In the genomic region with DNA sequence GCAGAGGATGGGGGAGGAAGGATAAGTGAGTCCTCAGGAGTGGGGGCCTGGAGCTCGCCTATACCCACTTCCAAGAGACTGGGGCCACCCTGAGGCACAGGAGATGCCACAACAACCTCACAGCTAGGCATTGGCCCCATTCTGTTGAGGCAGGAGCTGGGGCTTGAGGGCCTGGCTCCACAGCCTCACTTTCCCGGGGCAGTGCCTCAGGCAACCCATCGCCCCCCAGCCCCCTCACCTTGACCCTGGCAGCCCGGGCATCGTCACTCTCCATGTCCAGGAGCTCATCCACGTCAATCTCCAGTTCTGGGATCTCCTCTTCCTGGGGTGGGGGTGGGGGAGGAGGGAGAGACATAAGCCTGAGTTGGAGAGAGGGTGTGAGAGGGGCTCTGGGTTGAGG, we compare ENCODE assay signal across 8 cellular contexts. TPM values are rescaled to one million over a fixed set of nuclear protein-coding genes. Genes with fewer than 3 reads are reported as not detected.
DNase-seq lines count a peak whose midpoint lies in the region; ATAC-seq, FAIRE-seq and TF ChIP-seq lines count a peak whose summit lies in the region.

No MANE protein-coding gene starts in this region.

- H3K9me2 ChIP-seq in PC-9 (ENCODE audit: insufficient read depth) = no peaks in the 10 kb centered on the region

- 14 to 21% (median 18%) methylated on average over 5 to 6 of the region's 6 CpGs for WGBS in ovary, 3 donors

- peaks cover 26% of the 10 kb centered on the region for H3K4me1 Mint-ChIP-seq in Caco-2 (ENCODE audit: low read depth, unreplicated experiment)

- H2AFZ ChIP-seq in PC-9 = no peak overlapping the region
- no peak overlapping the region for H2AFZ ChIP-seq in endothelial cell of umbilical vein (ENCODE audit: low read depth, low read length)

- H3K27me3 ChIP-seq in Caco-2 (replicated peaks; ENCODE audit: control insufficient read depth, insufficient read depth, low read length) (no peaks in the 10 kb centered on the region), PC-9 (ENCODE audit: insufficient read depth, low read depth) (no peaks in the 10 kb centered on the region), endothelial cell of umbilical vein (ENCODE audit: control insufficient read depth in 2 of 2, insufficient read depth in 2 of 2, low read length in 2 of 2) (no peaks in the 10 kb centered on the region), ovary (no peaks in the 10 kb centered on the region)

- no peak for TF ChIP-seq EP300 in ovary (IDR thresholded peaks at IDR 0.05)

- H3K9me1 ChIP-seq in endothelial cell of umbilical vein (replicated peaks; ENCODE audit: control insufficient read depth, extremely low read depth, insufficient read depth, low read length) = no peaks in the 10 kb centered on the region

- TF ChIP-seq CTCF in Caco-2 (IDR thresholded peaks at IDR 0.05; ENCODE audit: insufficient read depth in 1 of 2, low read depth in 1 of 2, low read length in 1 of 2, severe bottlenecking in 1 of 2, unreplicated experiment in 1 of 2) (no peak), PC-9 (conservative IDR thresholded peaks at IDR 0.05) (no peak), endothelial cell of umbilical vein (IDR thresholded peaks at IDR 0.05; ENCODE audit: extremely low read depth in 1 of 2, insufficient read depth in 1 of 2, low read depth in 1 of 2, low read length in 2 of 2) (no peak), ovary (IDR thresholded peaks at IDR 0.05) (no peak)

- intact Hi-C loops in Caco-2 (cut with micrococcal nuclease; ENCODE audit: unreplicated experiment) = no loop called here
- intact Hi-C loops in PC-9 (cut with micrococcal nuclease; ENCODE audit: unreplicated experiment) = no loop called here
- intact Hi-C loops in endothelial cell of umbilical vein (cut with micrococcal nuclease) = loop anchor here (5.0 kb wide), 1 partner anchor 112 kb away; a partner anchor contains a TSS
- intact Hi-C loops in ovary (cut with DNase I) = loop anchor here in 1 of 4 donors (5.0 kb wide), 1 partner anchor 62 kb away; a partner anchor contains a TSS

- dilution Hi-C loops in endothelial cell of umbilical vein (cut with MboI; ENCODE audit: extremely low pct_ligation_motif_present, low sequenced_read_pairs) = no loop called here

- POLR2A ChIA-PET in Caco-2 (lab: Charles Lee) (interaction anchor here (1.1 kb wide), 1 partner anchor 15 kb away, joined by 4 read pairs; a partner anchor contains a TSS), PC-9 (lab: Charles Lee; ENCODE audit: unreplicated experiment) (interaction anchor here (0.6 kb wide), 1 partner anchor 27 kb away, joined by 21 read pairs; no protein-coding TSS in a partner anchor), endothelial cell of umbilical vein (lab: Charles Lee) (interaction anchor here (1.5 to 2.2 kb wide), 2 partner anchors 23 to 27 kb away, joined by 5 to 10 read pairs; no protein-coding TSS in a partner anchor)

- H3K9ac ChIP-seq in endothelial cell of umbilical vein (replicated peaks; ENCODE audit: extremely low read depth, insufficient read depth, low read length) = peak overlapping the region; percentile 4

- BruUV-seq in Caco-2 (replicated peaks; lab: Mats Ljungman, UMichigan) = no TSS peak
- no TSS peak for BruUV-seq in PC-9 (replicated peaks; lab: Mats Ljungman, UMichigan)
- BruUV-seq in endothelial cell of umbilical vein (replicated peaks; lab: Mats Ljungman, UMichigan) = no TSS peak

- H3K27ac ChIP-seq in PC-9 = peak overlapping the region; percentile 86
- no peak overlapping the region for H3K27ac ChIP-seq in endothelial cell of umbilical vein (ENCODE audit: insufficient read depth, low read depth, low read length)
- H3K27ac ChIP-seq in ovary = peak overlapping the region; percentile 41 to 60

- peak overlapping the region; percentile 97 for H3K4me3 Mint-ChIP-seq in Caco-2 (ENCODE audit: unreplicated experiment)

- peak overlapping the region; percentile 90 for H3K4me3 ChIP-seq in Caco-2 (ENCODE audit: low read depth, low read length)
- peak overlapping the region; percentile 79 for H3K4me3 ChIP-seq in PC-9
- peak overlapping the region; percentile 67 to 78 (median 73) for H3K4me3 ChIP-seq in endothelial cell of umbilical vein (replicated peaks in 1 of 3; ENCODE audit: insufficient read depth in 1 of 3, low read depth in 1 of 3, low read length in 3 of 3)
- H3K4me3 ChIP-seq in ovary = no peak overlapping the region

- CTCF ChIA-PET in Caco-2 (lab: Charles Lee) (interaction anchor here (0.5 to 1.1 kb wide), 7 partner anchors 12 to 1030 kb away, joined by 3 to 8 read pairs (median 5); no protein-coding TSS in a partner anchor), PC-9 (lab: Charles Lee) (interaction anchor here (0.5 to 1.0 kb wide), 5 partner anchors 26 to 1808 kb away, joined by 3 to 7 read pairs (median 4); no protein-coding TSS in a partner anchor), endothelial cell of umbilical vein (lab: Charles Lee) (interaction anchor here (0.6 to 5.0 kb wide), 11 partner anchors 8 to 110 kb away, joined by 3 to 36 read pairs (median 4); a partner anchor contains a TSS)

- DNase-seq in Caco-2 (no peak), PC-9 (peak in 1 of 2 experiments; percentile 31), endothelial cell of umbilical vein (ENCODE audit: low read depth, low spot score) (no peak), ovary (no peak), CD1c-positive myeloid dendritic cell (ENCODE audit: extremely low spot score) (no peak), AML-193 (lab: John Stamatoyannopoulos, UW) (no peak)

- H3K79me2 ChIP-seq in PC-9 (ENCODE audit: low read depth) (peaks cover 45% of the 10 kb centered on the region), endothelial cell of umbilical vein (ENCODE audit: control insufficient read depth, insufficient read depth, low read length) (peaks cover 40% of the 10 kb centered on the region)

- ATAC-seq in HG02610 (IDR thresholded peaks at IDR 0.05; ENCODE audit: unreplicated experiment) = no peak
- no peak for ATAC-seq in GM18870 (IDR thresholded peaks at IDR 0.05; ENCODE audit: unreplicated experiment)

- H3K9me3 Mint-ChIP-seq in Caco-2 (ENCODE audit: unreplicated experiment) = no peaks in the 10 kb centered on the region

- H3K27me3 Mint-ChIP-seq in Caco-2 (ENCODE audit: insufficient read depth, unreplicated experiment) = no peaks in the 10 kb centered on the region

- peak; percentile 2 for TF ChIP-seq POLR2A in endothelial cell of umbilical vein (IDR thresholded peaks at IDR 0.05; ENCODE audit: low read depth, low read length)
- TF ChIP-seq POLR2A in ovary (IDR thresholded peaks at IDR 0.05) = no peak

- H3K4me1 ChIP-seq in Caco-2 = peaks cover 27% of the 10 kb centered on the region
- H3K4me1 ChIP-seq in PC-9 (replicated peaks; ENCODE audit: insufficient read depth) = peaks cover 29% of the 10 kb centered on the region
- peaks cover 26% of the 10 kb centered on the region for H3K4me1 ChIP-seq in endothelial cell of umbilical vein (ENCODE audit: control insufficient read depth, extremely low read depth, insufficient read depth, low read length)
- peaks cover 14% of the 10 kb centered on the region for H3K4me1 ChIP-seq in ovary (ENCODE audit: insufficient read depth)

- H3K27ac Mint-ChIP-seq in Caco-2 (ENCODE audit: unreplicated experiment) = peak overlapping the region; percentile 90

- H4K20me1 ChIP-seq in PC-9 (ENCODE audit: insufficient read depth) (0 out of 2 replicates have a peak, but pooled peaks cover 5% of the 10 kb centered on the region), endothelial cell of umbilical vein (replicated peaks; ENCODE audit: control insufficient read depth, extremely low read depth, insufficient read depth, low read length) (no peaks in the 10 kb centered on the region)

- H3F3A ChIP-seq in PC-9 (ENCODE audit: insufficient read depth, low read depth) = peaks cover 68% of the 10 kb centered on the region

- H3K36me3 ChIP-seq in Caco-2 (ENCODE audit: control insufficient read depth, insufficient read depth, low read length) = 0 out of 2 replicates have a peak, but pooled peaks cover 3% of the 10 kb centered on the region
- H3K36me3 ChIP-seq in PC-9 (ENCODE audit: low read depth) = peaks cover 10% of the 10 kb centered on the region; the same call in 1 of the 2 replicates
- H3K36me3 ChIP-seq in endothelial cell of umbilical vein (ENCODE audit: control insufficient read depth in 2 of 2, extremely low read depth in 1 of 2, insufficient read depth in 2 of 2, low read length in 2 of 2) = peaks cover 0 to 12% of the 10 kb centered on the region in 2 experiments
- H3K36me3 ChIP-seq in ovary = no peaks in the 10 kb centered on the region

- no peaks in the 10 kb centered on the region for H3K9me3 ChIP-seq in Caco-2
- no peaks in the 10 kb centered on the region for H3K9me3 ChIP-seq in PC-9 (ENCODE audit: insufficient read depth, low read depth)
- no peaks in the 10 kb centered on the region for H3K9me3 ChIP-seq in endothelial cell of umbilical vein (replicated peaks; ENCODE audit: control insufficient read depth, insufficient read depth, low read length)
- no peaks in the 10 kb centered on the region for H3K9me3 ChIP-seq in ovary

- no peak for FAIRE-seq in endothelial cell of umbilical vein (lab: Jason Lieb, UNC)

- peak overlapping the region; percentile 85 for H3K4me2 ChIP-seq in PC-9
- H3K4me2 ChIP-seq in endothelial cell of umbilical vein (ENCODE audit: insufficient read depth, low read length) = peak overlapping the region; percentile 35

- peaks cover 68% of the 10 kb centered on the region for H3K36me3 Mint-ChIP-seq in Caco-2 (ENCODE audit: insufficient read depth, unreplicated experiment)

RNA-seq across cellular contexts. Expression of a gene that starts 1.8 kb away (rescaled TPM):
- total RNA-seq in Caco-2 (2022) (162 and 185 TPM in 2 replicates), PC-9 (2021) (385 and 435 TPM in 2 replicates), endothelial cell of umbilical vein (431 TPM in 2 replicates), ovary (10 to 100 TPM; 27.8 to 71.3 (median 60.3) TPM)
- polyA plus RNA-seq in endothelial cell of umbilical vein (308 and 320 TPM in 2 replicates), ovary (10 to 100 TPM; 15.1 to 36.0 TPM)
- 343 and 404 TPM in 2 replicates for polyA plus RNA-seq in endothelial cell of umbilical vein (2011; cell fraction: cytosol; rRNA removed)
- 151 and 155 TPM in 2 replicates for polyA plus RNA-seq in endothelial cell of umbilical vein (2011; cell fraction: nucleus; rRNA removed)
- polyA plus RNA-seq in endothelial cell of umbilical vein (2012) = 414 and 432 TPM in 2 replicates
- polyA minus RNA-seq in endothelial cell of umbilical vein = 107 and 116 TPM in 2 replicates
- polyA minus RNA-seq in endothelial cell of umbilical vein (2011; cell fraction: cytosol; rRNA and poly(A)+ RNA removed) = 105 TPM
- 17.3 and 29.0 TPM in 2 replicates for polyA minus RNA-seq in endothelial cell of umbilical vein (2011; cell fraction: nucleus; rRNA and poly(A)+ RNA removed)

RNA-seq across cellular contexts. Expression of a gene that starts 4.1 kb away (rescaled TPM):
- total RNA-seq in Caco-2 (2022) = 70.2 and 76.8 TPM in 2 replicates
- total RNA-seq in PC-9 (2021) = 84.2 and 93.2 TPM in 2 replicates
- 48.4 and 48.5 TPM in 2 replicates for total RNA-seq in endothelial cell of umbilical vein
- polyA plus RNA-seq in endothelial cell of umbilical vein = 63.1 and 74.4 TPM in 2 replicates
- polyA plus RNA-seq in endothelial cell of umbilical vein (2011; cell fraction: cytosol; rRNA removed) = 54.7 and 75.6 TPM in 2 replicates
- 24.9 and 27.9 TPM in 2 replicates for polyA plus RNA-seq in endothelial cell of umbilical vein (2011; cell fraction: nucleus; rRNA removed)
- polyA plus RNA-seq in endothelial cell of umbilical vein (2012) = 56.7 and 88.3 TPM in 2 replicates
- 25.3 and 28.2 TPM in 2 replicates for polyA minus RNA-seq in endothelial cell of umbilical vein
- polyA minus RNA-seq in endothelial cell of umbilical vein (2011; cell fraction: cytosol; rRNA and poly(A)+ RNA removed) = 36.4 TPM
- 4.2 and 7.5 TPM in 2 replicates for polyA minus RNA-seq in endothelial cell of umbilical vein (2011; cell fraction: nucleus; rRNA and poly(A)+ RNA removed)
- total RNA-seq in ovary = 10 to 100 TPM; 41.4 to 88.0 (median 49.5) TPM
- polyA plus RNA-seq in ovary = 100 to 1,000 TPM in 1 of 2 donors, 10 to 100 TPM in 1; 25.1 to 132 TPM

RNA-seq across cellular contexts. Expression of a gene that starts 6.4 kb away (rescaled TPM):
- total RNA-seq in Caco-2 (2022) (37.5 and 40.6 TPM in 2 replicates), PC-9 (2021) (73.2 and 79.6 TPM in 2 replicates), endothelial cell of umbilical vein (60.4 and 61.1 TPM in 2 replicates), ovary (10 to 100 TPM; 13.5 to 44.8 (median 29.9) TPM)
- polyA plus RNA-seq in endothelial cell of umbilical vein (32.3 and 33.3 TPM in 2 replicates), ovary (10 to 100 TPM in 1 of 2 donors, 1 to 10 TPM in 1; 5.3 to 16.9 TPM)
- polyA plus RNA-seq in endothelial cell of umbilical vein (2011; cell fraction: cytosol; rRNA removed) = 28.0 and 30.0 TPM in 2 replicates
- 82.7 and 91.6 TPM in 2 replicates for polyA plus RNA-seq in endothelial cell of umbilical vein (2011; cell fraction: nucleus; rRNA removed)
- polyA plus RNA-seq in endothelial cell of umbilical vein (2012) = 35.6 and 50.8 TPM in 2 replicates
- 28.2 and 34.7 TPM in 2 replicates for polyA minus RNA-seq in endothelial cell of umbilical vein
- polyA minus RNA-seq in endothelial cell of umbilical vein (2011; cell fraction: cytosol; rRNA and poly(A)+ RNA removed) = 36.9 TPM
- polyA minus RNA-seq in endothelial cell of umbilical vein (2011; cell fraction: nucleus; rRNA and poly(A)+ RNA removed) = 22.8 and 37.1 TPM in 2 replicates

RNA-seq across cellular contexts. Expression of a gene that starts 10.6 kb away (rescaled TPM):
- total RNA-seq in Caco-2 (2022) (60.6 and 61.7 TPM in 2 replicates), PC-9 (2021) (110 and 129 TPM in 2 replicates), endothelial cell of umbilical vein (89.6 and 98.1 TPM in 2 replicates), ovary (100 to 1,000 TPM in 5 of 7 donors, 10 to 100 TPM in 2; 27.4 to 164 (median 125) TPM)
- polyA plus RNA-seq in endothelial cell of umbilical vein (18.3 and 19.3 TPM in 2 replicates), ovary (100 to 1,000 TPM in 1 of 2 donors, 10 to 100 TPM in 1; 81.9 to 124 TPM)
- 22.0 and 30.8 TPM in 2 replicates for polyA plus RNA-seq in endothelial cell of umbilical vein (2011; cell fraction: cytosol; rRNA removed)
- 19.1 and 23.6 TPM in 2 replicates for polyA plus RNA-seq in endothelial cell of umbilical vein (2011; cell fraction: nucleus; rRNA removed)
- 86.5 and 108 TPM in 2 replicates for polyA plus RNA-seq in endothelial cell of umbilical vein (2012)
- 7.2 and 8.5 TPM in 2 replicates for polyA minus RNA-seq in endothelial cell of umbilical vein
- polyA minus RNA-seq in endothelial cell of umbilical vein (2011; cell fraction: cytosol; rRNA and poly(A)+ RNA removed) = 25.5 TPM
- polyA minus RNA-seq in endothelial cell of umbilical vein (2011; cell fraction: nucleus; rRNA and poly(A)+ RNA removed) = 5.5 and 5.8 TPM in 2 replicates

RNA-seq across cellular contexts. Expression of a gene that starts 14.6 kb away (rescaled TPM):
- 22.3 and 22.9 TPM in 2 replicates for total RNA-seq in Caco-2 (2022)
- total RNA-seq in PC-9 (2021) = 55.0 and 57.1 TPM in 2 replicates
- total RNA-seq in endothelial cell of umbilical vein = 23.5 and 24.4 TPM in 2 replicates
- polyA plus RNA-seq in endothelial cell of umbilical vein = 41.2 and 64.6 TPM in 2 replicates
- 24.7 and 36.3 TPM in 2 replicates for polyA plus RNA-seq in endothelial cell of umbilical vein (2011; cell fraction: cytosol; rRNA removed)
- polyA plus RNA-seq in endothelial cell of umbilical vein (2011; cell fraction: nucleus; rRNA removed) = 31.5 and 33.7 TPM in 2 replicates
- polyA plus RNA-seq in endothelial cell of umbilical vein (2012) = 23.6 and 52.5 TPM in 2 replicates
- 14.6 and 19.3 TPM in 2 replicates for polyA minus RNA-seq in endothelial cell of umbilical vein
- 11.6 TPM for polyA minus RNA-seq in endothelial cell of umbilical vein (2011; cell fraction: cytosol; rRNA and poly(A)+ RNA removed)
- 5.5 and 6.5 TPM in 2 replicates for polyA minus RNA-seq in endothelial cell of umbilical vein (2011; cell fraction: nucleus; rRNA and poly(A)+ RNA removed)
- 10 to 100 TPM; 25.0 to 62.2 (median 43.1) TPM for total RNA-seq in ovary
- 10 to 100 TPM; 28.8 to 69.1 TPM for polyA plus RNA-seq in ovary
